1 cellular context compared by ENCODE assay signal in genomic region chr4:55725057-55725456, GRCh38.
TF ChIP-seq lines count a peak whose summit lies in the region.

No MANE protein-coding gene starts in this region.

TF ChIP-seq in GM12878, 131 proteins besides CTCF, POLR2A, EP300 and RAD21 (continued from another document):
- no peak for TF ChIP-seq STAT1 (conservative IDR thresholded peaks at IDR 0.05)
- TF ChIP-seq RFX5 (IDR thresholded peaks at IDR 0.05; ENCODE audit: low read depth, low read length): 0 out of 2 replicates have a peak, but pooled peaks have one; percentile 34
- TF ChIP-seq CBX5 (IDR thresholded peaks at IDR 0.05; ENCODE audit: low read depth): no peak
- no peak for TF ChIP-seq NFYA (IDR thresholded peaks at IDR 0.05; ENCODE audit: borderline replicate concordance, low read depth, low read length)
